25 cellular contexts compared by ENCODE assay signal in the genomic region with DNA sequence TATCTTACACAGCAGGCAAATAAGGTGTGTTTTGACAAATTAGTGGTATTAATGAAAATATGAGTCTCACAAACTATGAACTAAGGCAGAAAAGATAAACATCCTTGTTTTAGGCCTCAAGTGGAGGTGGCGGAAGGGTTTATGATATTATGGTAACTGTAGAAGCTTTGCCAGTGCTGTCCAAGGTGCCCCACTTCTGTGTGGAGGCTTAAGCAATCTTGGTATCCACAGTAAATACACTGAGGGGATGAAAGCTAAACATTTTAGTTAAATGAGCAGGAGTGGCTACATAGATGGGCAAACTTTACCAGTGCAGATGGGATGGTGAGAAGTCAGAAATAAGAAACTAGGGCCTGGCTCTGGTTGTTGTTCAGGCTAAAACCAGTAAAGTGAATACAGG.
"Had no signal": no experiment of that assay in that cellular context is flagged by ENCODE, and none has a peak within 500 bp of the region (broad histone marks: within the 10 kb centered on the region; RNA-seq: fewer than 3 reads in every experiment).

No MANE protein-coding gene starts in this region.

- H3K4me3 ChIP-seq: suprapubic skin, testis, thoracic aorta, thyroid gland, tibial artery, tibial nerve, transverse colon, upper lobe of left lung, upper lobe of right lung, uterus, vagina had no signal

- H3K4me1 ChIP-seq: suprapubic skin, testis, thyroid gland, tibial artery, tibial nerve, transverse colon, upper lobe of left lung, upper lobe of right lung, uterus, vagina had no signal

- H3K27me3 ChIP-seq: suprapubic skin, testis, thyroid gland, tibial artery, tibial nerve, transverse colon, upper lobe of left lung, upper lobe of right lung, uterus, vagina had no signal

- ATAC-seq: stimulated activated effector memory CD8-positive, alpha-beta T cell treated with anti-CD3 and anti-CD28 coated beads, Interleukin-12 subunit alpha, Interleukin-12 subunit beta, amount 100 ng/mL, for 72 hours; stimulated activated memory B cell treated with anti-CD40 and anti-IgM and Interleukin-4, amounts not matched to agents 10 μg/mL and 1 μg/mL and 100 μg/mL, for 72 hours; stimulated activated naive B cell treated with anti-CD40 and anti-IgM and Interleukin-4, amounts not matched to agents 10 μg/mL and 1 μg/mL and 100 μg/mL, for 72 hours; stimulated activated naive CD8-positive, alpha-beta T cell treated with anti-CD3 and anti-CD28 coated beads, Interleukin-15, amount 100 ng/mL, for 72 hours; stimulated activated naive CD8-positive, alpha-beta T cell treated with anti-CD3 and anti-CD28 coated beads, Interleukin-15, Interleukin-2, amounts not matched to agents 100 U/mL and 50 U/mL, for 24 hours; upper lobe of right lung had no signal

- H3K36me3 ChIP-seq: uterus had no signal

- DNase-seq: stimulated activated CD4-positive, alpha-beta T cell treated with anti-CD3 and anti-CD28 coated beads, Interleukin-2, amount 100 ng/mL, for 48 hours; stimulated activated CD4-positive, alpha-beta T cell treated with anti-CD3 and anti-CD28 coated beads, Interleukin-4, amount 100 ng/mL, for 1 hour; stimulated activated CD4-positive, alpha-beta T cell treated with anti-CD3 and anti-CD28 coated beads, Interleukin-4, amount 100 ng/mL, for 24 hours; stimulated activated CD4-positive, alpha-beta T cell treated with anti-CD3 and anti-CD28 coated beads, Interleukin-4, amount 100 ng/mL, for 4 hours; stimulated activated CD8-positive, alpha-beta memory T cell treated with anti-CD3 and anti-CD28 coated beads, Interleukin-4, amount 100 ng/mL, for 48 hours; stimulated activated naive B cell treated with anti-CD40 and anti-IgM and Interleukin-4, amounts not matched to agents 10 μg/mL and 1 μg/mL and 100 μg/mL, for 72 hours; stimulated activated naive CD4-positive, alpha-beta T cell; stimulated activated naive CD4-positive, alpha-beta T cell treated with Interleukin-2 at 50 U/mL for 16 hours; stimulated activated naive CD8-positive, alpha-beta T cell treated with anti-CD3 and anti-CD28 coated beads, Interleukin-15, amount 100 ng/mL, for 72 hours; stimulated activated naive CD8-positive, alpha-beta T cell treated with anti-CD3 and anti-CD28 coated beads, Interleukin-15, Interleukin-2, amounts not matched to agents 100 U/mL and 50 U/mL, for 24 hours; substantia nigra; testis; thyroid gland; tibial artery; transverse colon; trophoblast cell; upper lobe of left lung; upper lobe of right lung; uterus had no signal

- H3K9me3 ChIP-seq: suprapubic skin, testis, thoracic aorta, thyroid gland, tibial artery, upper lobe of left lung, upper lobe of right lung, uterus, vagina had no signal

- H3K27ac ChIP-seq: suprapubic skin, testis, thoracic aorta, thyroid gland, tibial artery, tibial nerve, transverse colon, upper lobe of left lung, upper lobe of right lung, uterus, vagina had no signal
